Comparison of ENCODE assay signal across 9 cellular contexts in genomic region chr7:27148776-27149641, GRCh38. TPM values are rescaled to one million over a fixed set of nuclear protein-coding genes. Genes with fewer than 3 reads are reported as not detected.
A peak's percentile ranks its signal among the peaks of the same experiment; 100 is the strongest.
DNase-seq lines count a peak whose midpoint lies in the region; ATAC-seq and TF ChIP-seq lines count a peak whose summit lies in the region.
"Had no signal": no experiment of that assay in that cellular context is flagged by ENCODE, and none has a peak within 500 bp of the region (broad histone marks: within the 10 kb centered on the region; RNA-seq: fewer than 3 reads in every experiment).

No MANE protein-coding gene starts in this region.

- H3K9me2 ChIP-seq in Karpas-422 (replicated peaks; ENCODE audit: insufficient read depth, low read length), result no peaks in the 10 kb centered on the region

- TF ChIP-seq CTCF in DND-41 (IDR thresholded peaks at IDR 0.05; ENCODE audit: borderline replicate concordance, extremely low read depth, low read length, poor library complexity, severe bottlenecking) (no peak), psoas muscle (IDR thresholded peaks at IDR 0.05) (no peak)

- H2AFZ ChIP-seq in DND-41 (ENCODE audit: low read depth, low read length) (0 out of 2 replicates have a peak overlapping the region, but pooled peaks have one; percentile 29), Karpas-422 (ENCODE audit: low read length) (no peak overlapping the region)

- DNase-seq in DND-41, result no peak
- DNase-seq in Karpas-422, result no peak
- peak; percentile 41 for DNase-seq in ecto neural progenitor cell (ENCODE audit: low spot score)
- peak in 1 of 2 donors; percentile 59 for DNase-seq in psoas muscle
- no peak for DNase-seq in cortex of kidney (lab: John Stamatoyannopoulos, UW)
- no peak for DNase-seq in stimulated activated CD4-positive, alpha-beta T cell treated with anti-CD3 and anti-CD28 coated beads, Interleukin-15, amount 100 ng/mL, for 24 hours
- DNase-seq: OCI-M1 had no signal

- H4K20me1 ChIP-seq in DND-41 (ENCODE audit: insufficient read depth, low read length), result no peaks in the 10 kb centered on the region
- no peaks in the 10 kb centered on the region for H4K20me1 ChIP-seq in Karpas-422 (ENCODE audit: insufficient read depth, low read depth, low read length)

- H3K27ac ChIP-seq in DND-41 (ENCODE audit: low read length) (peak overlapping the region; percentile 80; the same call in 1 of the 2 replicates), Karpas-422 (ENCODE audit: low read length) (no peak overlapping the region), psoas muscle (peak overlapping the region; percentile 84)

- H3K4me1 ChIP-seq in DND-41 (ENCODE audit: insufficient read depth, low read length) (peaks cover 28% of the 10 kb centered on the region), Karpas-422 (ENCODE audit: low read length) (peaks cover 31% of the 10 kb centered on the region), psoas muscle (peaks cover 29% of the 10 kb centered on the region)

- intact Hi-C loops in psoas muscle (cut with DNase I), result loop anchor here in 1 of 2 donors (10.0 kb wide), 1 partner anchor 754 kb away; no protein-coding TSS in a partner anchor

- H3K79me2 ChIP-seq in DND-41 (ENCODE audit: insufficient read depth, low read length) (peaks cover 28% of the 10 kb centered on the region), Karpas-422 (ENCODE audit: low read length) (peaks cover 37% of the 10 kb centered on the region)

- H3K9ac ChIP-seq in DND-41 (ENCODE audit: low read depth, low read length), result peak overlapping the region; percentile 73
- H3K9ac ChIP-seq in Karpas-422 (ENCODE audit: low read length), result peak overlapping the region; percentile 84

- no peak for ATAC-seq in DND-41 (ENCODE audit: insufficient read depth, low read depth)
- no peak for ATAC-seq in psoas muscle
- ATAC-seq in HG03196 (IDR thresholded peaks at IDR 0.05; ENCODE audit: unreplicated experiment), result no peak
- no peak for ATAC-seq in GM19023 (IDR thresholded peaks at IDR 0.05; ENCODE audit: unreplicated experiment)

- H3K4me3 ChIP-seq in DND-41 (ENCODE audit: low read depth in 1 of 2, low read length in 2 of 2), result peak overlapping the region in 1 of 2 experiments; percentile 64; a peak in 2 of 4 replicates
- peak overlapping the region; percentile 84 for H3K4me3 ChIP-seq in Karpas-422 (ENCODE audit: low read length)
- H3K4me3 ChIP-seq in psoas muscle, result peak overlapping the region; percentile 75

- H3K4me2 ChIP-seq in DND-41 (ENCODE audit: insufficient read depth, low read length) (peak overlapping the region; percentile 69), Karpas-422 (ENCODE audit: low read depth, low read length, poor library complexity, severe bottlenecking) (peak overlapping the region; percentile 88)

- WGBS in psoas muscle, 3 donors, result 6 to 18% (median 9%) methylated on average over 29 of the region's 29 CpGs

- H3K36me3 ChIP-seq in DND-41 (ENCODE audit: insufficient read depth, low read length) (peaks cover 9% of the 10 kb centered on the region; the same call in 1 of the 2 replicates), Karpas-422 (ENCODE audit: insufficient read depth, low read length) (peaks cover 9% of the 10 kb centered on the region; the same call in 1 of the 2 replicates), psoas muscle (ENCODE audit: insufficient read depth in 1 of 2, low read depth in 1 of 2) (peaks cover 0 to 19% of the 10 kb centered on the region in 2 donors)

- H3K27me3 ChIP-seq in DND-41 (ENCODE audit: insufficient read depth, low read length, poor library complexity), result no peaks in the 10 kb centered on the region
- H3K27me3 ChIP-seq in Karpas-422 (ENCODE audit: low read length), result no peaks in the 10 kb centered on the region
- no peaks in the 10 kb centered on the region for H3K27me3 ChIP-seq in psoas muscle (ENCODE audit: insufficient read depth in 3 of 3, low read length in 2 of 3)

- H3K9me3 ChIP-seq in DND-41 (ENCODE audit: insufficient read depth, low read length, severe bottlenecking) (no peaks in the 10 kb centered on the region), Karpas-422 (ENCODE audit: low read length) (no peaks in the 10 kb centered on the region), psoas muscle (no peaks in the 10 kb centered on the region)

RNA-seq across cellular contexts. Expression of gene HOXA6, which starts 1.4 kb away (rescaled TPM):
- total RNA-seq in Karpas-422 (2014; rRNA removed; shearing (Covaris generic); ENCODE audit: low replicate concordance), result 3.4 and 8.4 TPM in 2 replicates
- 1 to 10 TPM; 2.5 to 3.7 (median 3.1) TPM for total RNA-seq in psoas muscle
- polyA plus RNA-seq in psoas muscle, result 1 to 10 TPM in 2 of 3 donors, under 1 TPM in 1; 0.64 to 3.2 (median 1.5) TPM

RNA-seq across cellular contexts. Expression of gene HOXA3, which starts 3.4 kb away (rescaled TPM):
- total RNA-seq in Karpas-422 (2014; rRNA removed; shearing (Covaris generic); ENCODE audit: low replicate concordance), result 1.3 TPM in 2 replicates
- total RNA-seq in psoas muscle, result 1 to 10 TPM; 3.3 to 5.6 (median 4.2) TPM
- polyA plus RNA-seq in psoas muscle, result 1 to 10 TPM in 1 of 3 donors, under 1 TPM in 2; 0.65 to 2.6 (median 0.97) TPM

RNA-seq across cellular contexts. Expression of gene HOXA5, which starts 5.5 kb away (rescaled TPM):
- 3.6 and 4.1 TPM in 2 replicates for total RNA-seq in Karpas-422 (2014; rRNA removed; shearing (Covaris generic); ENCODE audit: low replicate concordance)
- 10 to 100 TPM in 1 of 4 donors, 1 to 10 TPM in 3; 4.7 to 18.8 (median 8.1) TPM for total RNA-seq in psoas muscle
- 1 to 10 TPM; 2.6 to 7.6 (median 4.6) TPM for polyA plus RNA-seq in psoas muscle

RNA-seq across cellular contexts. Expression of gene HOXA7, which starts 7.5 kb away (rescaled TPM):
- total RNA-seq in Karpas-422 (2014; rRNA removed; shearing (Covaris generic); ENCODE audit: low replicate concordance), result 7.5 and 10.2 TPM in 2 replicates
- total RNA-seq in psoas muscle, result 1 to 10 TPM; 4.7 to 8.4 (median 6.7) TPM
- polyA plus RNA-seq in psoas muscle, result 10 to 100 TPM in 1 of 3 donors, 1 to 10 TPM in 2; 2.9 to 10.2 (median 6.2) TPM

RNA-seq across cellular contexts. Expression of gene HOXA9, which starts 16.3 kb away (rescaled TPM):
- not detected in 2 replicates for total RNA-seq in Karpas-422 (2014; rRNA removed; shearing (Covaris generic); ENCODE audit: low replicate concordance)
- total RNA-seq in psoas muscle, result 10 to 100 TPM in 1 of 4 donors, 1 to 10 TPM in 1, under 1 TPM in 1, not detected in 1; 0.81 to 19.9 (median 4.9) TPM
- 10 to 100 TPM; 13.8 to 55.9 (median 18.2) TPM for polyA plus RNA-seq in psoas muscle
